Comparison of ENCODE assay signal across 28 cellular contexts in the genomic region with DNA sequence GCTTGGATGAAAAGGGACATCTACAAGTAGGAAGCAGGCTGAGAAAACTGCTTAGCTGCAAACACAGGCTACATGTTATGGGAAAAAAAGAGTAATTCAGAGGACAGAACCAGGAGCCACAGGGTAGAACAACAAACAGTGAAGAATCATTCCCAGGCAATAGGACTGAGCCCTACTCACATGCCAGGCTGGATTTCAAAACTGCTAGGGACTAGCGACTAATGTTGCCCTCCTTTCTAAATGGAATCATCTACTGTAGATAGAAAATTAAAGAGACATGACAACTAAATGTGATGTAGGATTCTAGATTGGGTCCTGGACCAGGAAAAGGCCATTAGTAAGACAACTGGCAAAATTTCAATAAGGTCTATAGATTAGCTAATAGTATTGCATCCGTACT.
"Had no signal": no experiment of that assay in that cellular context is flagged by ENCODE, and none has a peak within 500 bp of the region (broad histone marks: within the 10 kb centered on the region; RNA-seq: fewer than 3 reads in every experiment).

No MANE protein-coding gene starts in this region.

- FAIRE-seq: small intestine, urothelium cell line had no signal

- H3K4me3 ChIP-seq: neural progenitor cell, ovary, psoas muscle, right lobe of liver, sigmoid colon, suprapubic skin, testis, tibial nerve, upper lobe of left lung, vagina had no signal

- H3K36me3 ChIP-seq: neural progenitor cell, ovary, right lobe of liver, sigmoid colon, suprapubic skin, tibial nerve, upper lobe of left lung, vagina had no signal

- ATAC-seq: naive thymus-derived CD4-positive, alpha-beta T cell; natural killer cell; right cardiac atrium; right lobe of liver; stimulated activated effector memory CD8-positive, alpha-beta T cell treated with anti-CD3 and anti-CD28 coated beads, Interleukin-12 subunit alpha, Interleukin-12 subunit beta, amount 100 ng/mL, for 72 hours; stimulated activated naive B cell treated with anti-CD40 and anti-IgM and Interleukin-4, amounts not matched to agents 10 μg/mL and 1 μg/mL and 100 μg/mL, for 72 hours; stimulated activated naive CD8-positive, alpha-beta T cell treated with anti-CD3 and anti-CD28 coated beads, Interleukin-15, amount 100 ng/mL, for 72 hours; stimulated activated naive CD8-positive, alpha-beta T cell treated with anti-CD3 and anti-CD28 coated beads, Interleukin-15, Interleukin-2, amounts not matched to agents 100 U/mL and 50 U/mL, for 24 hours had no signal

- H3K9me3 ChIP-seq: ovary, psoas muscle, right lobe of liver, sigmoid colon, suprapubic skin, testis, tibial nerve, upper lobe of left lung, vagina had no signal

- H3K4me1 ChIP-seq: neural progenitor cell, suprapubic skin, testis, tibial nerve, upper lobe of left lung, vagina had no signal

- H3K27ac ChIP-seq: neural progenitor cell, ovary, parathyroid adenoma, psoas muscle, right lobe of liver, sigmoid colon, suprapubic skin, testis, tibial nerve, upper lobe of left lung, vagina had no signal

- H3K27me3 ChIP-seq: ovary, right lobe of liver, sigmoid colon, testis, tibial nerve, upper lobe of left lung, vagina had no signal

- DNase-seq: naive thymus-derived CD4-positive, alpha-beta T cell; natural killer cell; occipital lobe; ovary; posterior cingulate gyrus; psoas muscle; right cardiac atrium; right lobe of liver; sigmoid colon; small intestine; stimulated activated CD4-positive, alpha-beta T cell treated with anti-CD3 and anti-CD28 coated beads, Interleukin-15, amount 100 ng/mL, for 24 hours; stimulated activated CD4-positive, alpha-beta T cell treated with anti-CD3 and anti-CD28 coated beads, Interleukin-2, amount 100 ng/mL, for 24 hours; stimulated activated CD4-positive, alpha-beta T cell treated with anti-CD3 and anti-CD28 coated beads, Interleukin-2, amount 100 ng/mL, for 48 hours; stimulated activated CD4-positive, alpha-beta T cell treated with anti-CD3 and anti-CD28 coated beads, Interleukin-4, amount 100 ng/mL, for 24 hours; stimulated activated naive B cell treated with anti-CD40 and anti-IgM and Interleukin-4, amounts not matched to agents 10 μg/mL and 1 μg/mL and 100 μg/mL, for 72 hours; stimulated activated naive CD8-positive, alpha-beta T cell treated with anti-CD3 and anti-CD28 coated beads, Interleukin-15, amount 100 ng/mL, for 72 hours; stimulated activated naive CD8-positive, alpha-beta T cell treated with anti-CD3 and anti-CD28 coated beads, Interleukin-15, Interleukin-2, amounts not matched to agents 100 U/mL and 50 U/mL, for 24 hours; substantia nigra; testis; trophoblast cell; upper lobe of left lung had no signal
